Comparison of ENCODE assay signal across 14 cellular contexts in genomic region chr10:63228237-63228636, GRCh38.
DNase-seq lines count a peak whose midpoint lies in the region; ATAC-seq and TF ChIP-seq lines count a peak whose summit lies in the region.
"Had no signal": no experiment of that assay in that cellular context is flagged by ENCODE, and none has a peak within 500 bp of the region (broad histone marks: within the 10 kb centered on the region; RNA-seq: fewer than 3 reads in every experiment).

No MANE protein-coding gene starts in this region.

- POLR2A ChIA-PET in CD4-positive, alpha-beta memory T cell (lab: Charles Lee; ENCODE audit: partially characterized antibody): interaction anchor here (0.6 to 1.7 kb wide), 5 partner anchors 9 to 294 kb away, joined by 3 to 9 read pairs (median 4); no protein-coding TSS in a partner anchor
- POLR2A ChIA-PET in Panc1 (lab: Charles Lee): no interaction called here

- no TSS peak for BruUV-seq in Panc1 (replicated peaks; lab: Mats Ljungman, UMichigan)

- CTCF ChIA-PET in CD4-positive, alpha-beta memory T cell (lab: Charles Lee; ENCODE audit: partially characterized antibody): interaction anchor here (1.1 kb wide), 1 partner anchor 8 kb away, joined by 3 read pairs; no protein-coding TSS in a partner anchor
- CTCF ChIA-PET in Panc1 (lab: Charles Lee): no interaction called here

- H3K27me3 ChIP-seq in CD4-positive, CD25-positive, alpha-beta regulatory T cell (ENCODE audit: control insufficient read depth, insufficient read depth, low read length): no peaks in the 10 kb centered on the region
- H3K27me3 ChIP-seq in CD4-positive, alpha-beta memory T cell (ENCODE audit: insufficient read depth, low read length): no peaks in the 10 kb centered on the region
- no peaks in the 10 kb centered on the region for H3K27me3 ChIP-seq in Panc1 (ENCODE audit: control insufficient read depth, insufficient read depth, low read length)
- no peaks in the 10 kb centered on the region for H3K27me3 ChIP-seq in effector memory CD4-positive, alpha-beta T cell (replicated peaks; ENCODE audit: control insufficient read depth, insufficient read depth, low read length, poor library complexity, severe bottlenecking)
- H3K27me3 ChIP-seq in body of pancreas: no peaks in the 10 kb centered on the region
- H3K27me3 ChIP-seq in testis: no peaks in the 10 kb centered on the region
- H3K27me3 ChIP-seq: spleen had no signal

- DNase-seq in CD4-positive, CD25-positive, alpha-beta regulatory T cell: no peak
- no peak for DNase-seq in CD4-positive, alpha-beta memory T cell
- DNase-seq in Panc1 (ENCODE audit: low read depth, low spot score) (no peak), body of pancreas (no peak), testis (no peak), nephron progenitor cell (no peak)
- no peak for DNase-seq in effector memory CD4-positive, alpha-beta T cell
- DNase-seq: cortex of kidney; NCI-H524; spleen; stimulated activated CD4-positive, alpha-beta T cell treated with anti-CD3 and anti-CD28 coated beads, Interleukin-4, amount 100 ng/mL, for 4 hours; SW 1271 had no signal

- peak overlapping the region in 1 of 4 donors; percentile 2 for H3K4me3 Mint-ChIP-seq in CD4-positive, CD25-positive, alpha-beta regulatory T cell
- H3K4me3 Mint-ChIP-seq in CD4-positive, alpha-beta memory T cell: peak overlapping the region in 2 of 8 donors; percentile 6 to 8
- H3K4me3 Mint-ChIP-seq in nephron progenitor cell: no peak overlapping the region
- H3K4me3 Mint-ChIP-seq: WTC11 had no signal

- no peaks in the 10 kb centered on the region for H3K9me3 ChIP-seq in CD4-positive, CD25-positive, alpha-beta regulatory T cell (ENCODE audit: control insufficient read depth in 2 of 2, low read length in 2 of 2)
- H3K9me3 ChIP-seq in CD4-positive, alpha-beta memory T cell (ENCODE audit: control insufficient read depth in 1 of 2, low read length in 2 of 2): no peaks in the 10 kb centered on the region
- H3K9me3 ChIP-seq in Panc1 (ENCODE audit: control insufficient read depth, insufficient read depth, low read depth, low read length) (no peaks in the 10 kb centered on the region), body of pancreas (no peaks in the 10 kb centered on the region), testis (no peaks in the 10 kb centered on the region)
- H3K9me3 ChIP-seq in effector memory CD4-positive, alpha-beta T cell (ENCODE audit: control insufficient read depth, low read length): no peaks in the 10 kb centered on the region
- H3K9me3 ChIP-seq: spleen had no signal

- in situ Hi-C loops in Panc1 (cut with HindIII; ENCODE audit: low pct_unique_long_range_greater_than_20kb, low sequenced_read_pairs): no loop called here

- peak overlapping the region; percentile 65 for H3K27ac ChIP-seq in CD4-positive, CD25-positive, alpha-beta regulatory T cell (ENCODE audit: insufficient read depth, low read length, poor library complexity, severe bottlenecking)
- H3K27ac ChIP-seq in CD4-positive, alpha-beta memory T cell (ENCODE audit: low read depth, low read length): peak overlapping the region; percentile 18
- H3K27ac ChIP-seq in Panc1 (ENCODE audit: low read length) (peak overlapping the region; percentile 10; the same call in 1 of the 2 replicates), body of pancreas (no peak overlapping the region), testis (no peak overlapping the region)
- H3K27ac ChIP-seq in effector memory CD4-positive, alpha-beta T cell (ENCODE audit: insufficient read depth, low read length, poor library complexity, severe bottlenecking): peak overlapping the region; percentile 22

- no peaks in the 10 kb centered on the region for H3K27me3 Mint-ChIP-seq in CD4-positive, CD25-positive, alpha-beta regulatory T cell
- no peaks in the 10 kb centered on the region for H3K27me3 Mint-ChIP-seq in CD4-positive, alpha-beta memory T cell
- no peaks in the 10 kb centered on the region for H3K27me3 Mint-ChIP-seq in nephron progenitor cell (ENCODE audit: low read depth, poor library complexity)

- peaks cover 48 to 67% (median 53%) of the 10 kb centered on the region in 4 donors for H3K4me1 Mint-ChIP-seq in CD4-positive, CD25-positive, alpha-beta regulatory T cell
- H3K4me1 Mint-ChIP-seq in CD4-positive, alpha-beta memory T cell: peaks cover 40 to 73% (median 47%) of the 10 kb centered on the region in 4 donors
- no peaks in the 10 kb centered on the region for H3K4me1 Mint-ChIP-seq in nephron progenitor cell

- ATAC-seq in CD4-positive, CD25-positive, alpha-beta regulatory T cell (ENCODE audit: low read depth in 2 of 2): no peak
- ATAC-seq in Panc1 (no peak), body of pancreas (no peak)
- ATAC-seq: WTC11 had no signal

- H3K36me3 Mint-ChIP-seq in CD4-positive, CD25-positive, alpha-beta regulatory T cell: peaks cover 3% of the 10 kb centered on the region
- peaks cover 7 to 15% of the 10 kb centered on the region in 2 donors for H3K36me3 Mint-ChIP-seq in CD4-positive, alpha-beta memory T cell
- peaks cover 24% of the 10 kb centered on the region for H3K36me3 Mint-ChIP-seq in nephron progenitor cell (ENCODE audit: low read depth)

- H3K9me3 Mint-ChIP-seq in CD4-positive, CD25-positive, alpha-beta regulatory T cell: no peaks in the 10 kb centered on the region
- no peaks in the 10 kb centered on the region for H3K9me3 Mint-ChIP-seq in CD4-positive, alpha-beta memory T cell
- H3K9me3 Mint-ChIP-seq in nephron progenitor cell: no peaks in the 10 kb centered on the region
- H3K9me3 Mint-ChIP-seq: activated T-helper 1 cell treated with anti-CD3 and anti-CD28 coated beads, Interleukin-12 subunit alpha, Interleukin-12 subunit beta, Interleukin-2, Interleukin-4 antibody, amounts not matched to agents 30 ng/mL and 10 ng/mL and 1 ng/mL, durations not matched to agents 14 hours and 24 hours and 36 hours; WTC11 had no signal

- no peak overlapping the region for H3K4me3 ChIP-seq in CD4-positive, CD25-positive, alpha-beta regulatory T cell (ENCODE audit: low read depth, low read length)
- H3K4me3 ChIP-seq in CD4-positive, alpha-beta memory T cell (ENCODE audit: low read length in 2 of 2): no peak overlapping the region
- H3K4me3 ChIP-seq in Panc1 (ENCODE audit: low read depth in 2 of 2, low read length in 2 of 2) (no peak overlapping the region), body of pancreas (no peak overlapping the region), testis (no peak overlapping the region)
- no peak overlapping the region for H3K4me3 ChIP-seq in effector memory CD4-positive, alpha-beta T cell (ENCODE audit: insufficient read depth, low read depth, low read length, poor library complexity, severe bottlenecking)
- H3K4me3 ChIP-seq: spleen had no signal

- peaks cover 28% of the 10 kb centered on the region for H3K4me1 ChIP-seq in CD4-positive, CD25-positive, alpha-beta regulatory T cell (ENCODE audit: control insufficient read depth, insufficient read depth, low read length, poor library complexity, severe bottlenecking)
- peaks cover 60% of the 10 kb centered on the region for H3K4me1 ChIP-seq in CD4-positive, alpha-beta memory T cell (ENCODE audit: insufficient read depth, low read length)
- peaks cover 58% of the 10 kb centered on the region for H3K4me1 ChIP-seq in Panc1 (ENCODE audit: control insufficient read depth, insufficient read depth, low read length)
- H3K4me1 ChIP-seq in effector memory CD4-positive, alpha-beta T cell (ENCODE audit: control insufficient read depth, insufficient read depth, low read length, poor library complexity, severe bottlenecking): peaks cover 35% of the 10 kb centered on the region
- H3K4me1 ChIP-seq in body of pancreas: peaks cover 16% of the 10 kb centered on the region
- peaks cover 6% of the 10 kb centered on the region for H3K4me1 ChIP-seq in testis

- no peaks in the 10 kb centered on the region for H3K36me3 ChIP-seq in CD4-positive, CD25-positive, alpha-beta regulatory T cell (ENCODE audit: control insufficient read depth, insufficient read depth, low read length)
- H3K36me3 ChIP-seq in CD4-positive, alpha-beta memory T cell (ENCODE audit: insufficient read depth, low read length): no peaks in the 10 kb centered on the region
- H3K36me3 ChIP-seq in Panc1 (ENCODE audit: control insufficient read depth, insufficient read depth, low read length): no peaks in the 10 kb centered on the region
- no peaks in the 10 kb centered on the region for H3K36me3 ChIP-seq in effector memory CD4-positive, alpha-beta T cell (ENCODE audit: control insufficient read depth, insufficient read depth, low read length)
- no peaks in the 10 kb centered on the region for H3K36me3 ChIP-seq in body of pancreas (replicated peaks in 1 of 2; ENCODE audit: insufficient read depth in 1 of 2, low read depth in 2 of 2)
- H3K36me3 ChIP-seq in testis (ENCODE audit: low read depth, missing control alignments): no peaks in the 10 kb centered on the region

- TF ChIP-seq CTCF in Panc1 (IDR thresholded peaks at IDR 0.05) (no peak), body of pancreas (IDR thresholded peaks at IDR 0.05) (no peak), testis (IDR thresholded peaks at IDR 0.05) (no peak), nephron progenitor cell (IDR thresholded peaks at IDR 0.05) (no peak)

- H3K27ac Mint-ChIP-seq in CD4-positive, CD25-positive, alpha-beta regulatory T cell: peak overlapping the region in 2 of 3 donors; percentile 56 to 93
- peak overlapping the region; percentile 39 to 95 (median 89) for H3K27ac Mint-ChIP-seq in CD4-positive, alpha-beta memory T cell
- no peak overlapping the region for H3K27ac Mint-ChIP-seq in nephron progenitor cell

- intact Hi-C loops in CD4-positive, alpha-beta memory T cell (cut with micrococcal nuclease): no loop called here
- intact Hi-C loops in Panc1 (cut with micrococcal nuclease; ENCODE audit: unreplicated experiment): no loop called here
- intact Hi-C loops in body of pancreas (cut with DNase I): no loop called here
- intact Hi-C loops in testis (cut with DNase I; ENCODE audit: low total_unique reads): no loop called here

- TF ChIP-seq POLR2A in body of pancreas (IDR thresholded peaks at IDR 0.05): no peak
- no peak for TF ChIP-seq POLR2A in testis (IDR thresholded peaks at IDR 0.05)

Comparison
In these comparisons a context has a peak if more than half of its experiments do, and no peak if none do; other contexts are left out.
1. H3K27ac ChIP-seq: peak in CD4-positive, CD25-positive, alpha-beta regulatory T cell (single experiment), CD4-positive, alpha-beta memory T cell (single experiment), Panc1 (single experiment) and effector memory CD4-positive, alpha-beta T cell (single experiment); none in body of pancreas (0 of 4) and testis (0 of 2).